8 cellular contexts compared by ENCODE assay signal in the genomic region with DNA sequence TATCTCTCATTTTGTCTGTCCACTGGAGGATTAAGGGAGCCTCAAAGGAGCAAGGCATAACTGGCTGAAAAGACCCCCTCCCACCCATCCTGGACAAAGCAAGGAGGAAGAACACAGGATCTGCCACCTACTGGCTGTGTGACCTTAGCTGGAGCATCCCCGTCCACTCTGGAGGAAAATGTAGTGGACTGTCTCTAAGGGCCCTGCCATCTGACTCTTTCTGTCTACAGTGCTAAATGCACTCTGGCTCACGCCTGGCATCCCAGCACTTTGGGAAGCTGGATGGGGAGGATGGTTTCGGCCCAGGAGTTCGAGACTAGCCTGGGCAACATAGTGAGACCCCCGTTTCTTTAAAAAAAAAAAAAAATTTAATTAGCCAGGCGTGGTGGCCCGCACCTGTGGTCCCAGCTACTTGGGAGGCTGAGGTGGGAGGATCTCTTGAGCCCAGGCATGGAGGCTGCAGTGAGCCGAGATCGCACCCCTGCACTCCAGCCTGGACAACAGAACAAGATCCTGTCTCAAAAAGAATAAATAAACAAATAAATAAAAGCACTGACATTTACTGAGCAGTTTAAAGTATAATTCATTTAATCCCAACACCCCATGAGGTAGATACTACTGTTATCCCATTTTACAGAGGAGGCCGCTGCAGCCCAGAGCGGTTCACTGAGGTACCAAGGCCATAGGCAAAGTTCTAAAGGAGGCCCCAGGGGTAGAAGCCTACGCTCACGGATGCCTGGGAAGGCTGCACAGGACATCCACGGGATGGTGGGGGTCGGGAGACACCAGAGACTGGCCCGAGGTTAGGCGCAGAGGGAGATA. TPM values are rescaled to one million over a fixed set of nuclear protein-coding genes. Genes with fewer than 3 reads are reported as not detected.
A peak's percentile ranks its signal among the peaks of the same experiment; 100 is the strongest.
DNase-seq lines count a peak whose midpoint lies in the region; ATAC-seq, FAIRE-seq and TF ChIP-seq lines count a peak whose summit lies in the region.

No MANE protein-coding gene starts in this region.

- H3K4me2 ChIP-seq in PC-9, result peak overlapping the region; percentile 99
- peak overlapping the region; percentile 70 for H3K4me2 ChIP-seq in endothelial cell of umbilical vein (ENCODE audit: insufficient read depth, low read length)
- peak overlapping the region; percentile 91 for H3K4me2 ChIP-seq in neural cell (ENCODE audit: low read length)

- no peak overlapping the region for H3K27ac ChIP-seq in PC-9
- H3K27ac ChIP-seq in endothelial cell of umbilical vein (ENCODE audit: insufficient read depth, low read depth, low read length), result peak overlapping the region; percentile 87
- H3K27ac ChIP-seq in neural cell (ENCODE audit: low read length), result peak overlapping the region; percentile 18

- POLR2A ChIA-PET in PC-9 (lab: Charles Lee; ENCODE audit: unreplicated experiment) (interaction anchor here (0.6 kb wide), 1 partner anchor 56 kb away, joined by 3 read pairs; no protein-coding TSS in a partner anchor), endothelial cell of umbilical vein (lab: Charles Lee) (no interaction called here)

- intact Hi-C loops in PC-9 (cut with micrococcal nuclease; ENCODE audit: unreplicated experiment) (no loop called here), endothelial cell of umbilical vein (cut with micrococcal nuclease) (loop anchor here (1.0 to 2.0 kb wide), 5 partner anchors 7 to 76 kb away; no protein-coding TSS in a partner anchor)

- no peaks in the 10 kb centered on the region for H3F3A ChIP-seq in PC-9 (ENCODE audit: insufficient read depth, low read depth)
- H3F3A ChIP-seq in neural cell (ENCODE audit: insufficient read depth, low read length, poor library complexity, severe bottlenecking), result no peaks in the 10 kb centered on the region

- H3K4me1 ChIP-seq in PC-9 (replicated peaks; ENCODE audit: insufficient read depth) (peaks cover 17% of the 10 kb centered on the region), endothelial cell of umbilical vein (ENCODE audit: control insufficient read depth, extremely low read depth, insufficient read depth, low read length) (peaks cover 18% of the 10 kb centered on the region)

- BruUV-seq in PC-9 (replicated peaks; lab: Mats Ljungman, UMichigan) (no TSS peak), endothelial cell of umbilical vein (replicated peaks; lab: Mats Ljungman, UMichigan) (TSS peak; percentile 21)

- H2AFZ ChIP-seq in PC-9, result peak overlapping the region; percentile 97
- H2AFZ ChIP-seq in endothelial cell of umbilical vein (ENCODE audit: low read depth, low read length), result peak overlapping the region; percentile 57
- H2AFZ ChIP-seq in neural cell (ENCODE audit: low read depth, low read length), result peak overlapping the region; percentile 73

- H3K27me3 ChIP-seq in PC-9 (ENCODE audit: insufficient read depth, low read depth) (no peaks in the 10 kb centered on the region), endothelial cell of umbilical vein (ENCODE audit: control insufficient read depth in 2 of 2, insufficient read depth in 2 of 2, low read length in 2 of 2) (no peaks in the 10 kb centered on the region), neural cell (ENCODE audit: insufficient read depth, low read depth, low read length) (no peaks in the 10 kb centered on the region)

- DNase-seq in PC-9 (no peak), endothelial cell of umbilical vein (ENCODE audit: low read depth, low spot score) (no peak), DMS79 treated with DMSO at 0.1 percent for 48 hours (lab: John Stamatoyannopoulos, UW) (no peak), cerebellar nuclear complex (lab: John Stamatoyannopoulos, UW) (no peak), HuH-7 (ENCODE audit: low spot score) (no peak)
- no peak for DNase-seq in stimulated activated CD4-positive, alpha-beta T cell treated with anti-CD3 and anti-CD28 coated beads, Interleukin-1b, Interleukin-23, amount 100 ng/mL, for 48 hours

- TF ChIP-seq POLR2A in endothelial cell of umbilical vein (IDR thresholded peaks at IDR 0.05; ENCODE audit: low read depth, low read length), result no peak

- TF ChIP-seq CTCF in PC-9 (conservative IDR thresholded peaks at IDR 0.05) (no peak), endothelial cell of umbilical vein (IDR thresholded peaks at IDR 0.05; ENCODE audit: extremely low read depth in 1 of 2, insufficient read depth in 1 of 2, low read depth in 1 of 2, low read length in 2 of 2) (no peak), neural cell (IDR thresholded peaks at IDR 0.05; ENCODE audit: poor library complexity, severe bottlenecking) (no peak)

- peak; percentile 24 for FAIRE-seq in endothelial cell of umbilical vein (lab: Jason Lieb, UNC)

- ATAC-seq in GM21528 (IDR thresholded peaks at IDR 0.05; ENCODE audit: low FRiP score, unreplicated experiment), result peak; percentile 15

- H3K9ac ChIP-seq in endothelial cell of umbilical vein (replicated peaks; ENCODE audit: extremely low read depth, insufficient read depth, low read length) (peak overlapping the region; percentile 60), neural cell (ENCODE audit: low read length) (peak overlapping the region; percentile 73)

- H4K20me1 ChIP-seq in PC-9 (ENCODE audit: insufficient read depth), result no peaks in the 10 kb centered on the region
- no peaks in the 10 kb centered on the region for H4K20me1 ChIP-seq in endothelial cell of umbilical vein (replicated peaks; ENCODE audit: control insufficient read depth, extremely low read depth, insufficient read depth, low read length)
- no peaks in the 10 kb centered on the region for H4K20me1 ChIP-seq in neural cell (ENCODE audit: insufficient read depth)

- H3K79me2 ChIP-seq in PC-9 (ENCODE audit: low read depth) (0 out of 2 replicates have a peak, but pooled peaks cover 15% of the 10 kb centered on the region), endothelial cell of umbilical vein (ENCODE audit: control insufficient read depth, insufficient read depth, low read length) (peaks cover 50% of the 10 kb centered on the region), neural cell (replicated peaks; ENCODE audit: insufficient read depth, low read length) (peaks cover 6% of the 10 kb centered on the region)

- no peaks in the 10 kb centered on the region for H3K9me3 ChIP-seq in PC-9 (ENCODE audit: insufficient read depth, low read depth)
- H3K9me3 ChIP-seq in endothelial cell of umbilical vein (replicated peaks; ENCODE audit: control insufficient read depth, insufficient read depth, low read length), result no peaks in the 10 kb centered on the region
- no peaks in the 10 kb centered on the region for H3K9me3 ChIP-seq in neural cell (ENCODE audit: low read length)

- H3K4me3 ChIP-seq in PC-9 (peak overlapping the region; percentile 84), endothelial cell of umbilical vein (replicated peaks in 1 of 3; ENCODE audit: insufficient read depth in 1 of 3, low read depth in 1 of 3, low read length in 3 of 3) (peak overlapping the region; percentile 56 to 84 (median 63)), neural cell (ENCODE audit: low read length) (peak overlapping the region; percentile 97)

- H3K9me2 ChIP-seq in PC-9 (ENCODE audit: insufficient read depth) (no peaks in the 10 kb centered on the region), neural cell (ENCODE audit: insufficient read depth, low read length) (no peaks in the 10 kb centered on the region)

- dilution Hi-C loops in endothelial cell of umbilical vein (cut with MboI; ENCODE audit: extremely low pct_ligation_motif_present, low sequenced_read_pairs), result no loop called here

- H3K36me3 ChIP-seq in PC-9 (ENCODE audit: low read depth), result no peaks in the 10 kb centered on the region
- no peaks in the 10 kb centered on the region for H3K36me3 ChIP-seq in endothelial cell of umbilical vein (ENCODE audit: control insufficient read depth in 2 of 2, extremely low read depth in 1 of 2, insufficient read depth in 2 of 2, low read length in 2 of 2)
- H3K36me3 ChIP-seq in neural cell (ENCODE audit: insufficient read depth, low read length), result no peaks in the 10 kb centered on the region

- TF ChIP-seq EP300 in neural cell (conservative IDR thresholded peaks at IDR 0.05; ENCODE audit: poor library complexity, severe bottlenecking), result no peak

- no peaks in the 10 kb centered on the region for H3K9me1 ChIP-seq in endothelial cell of umbilical vein (replicated peaks; ENCODE audit: control insufficient read depth, extremely low read depth, insufficient read depth, low read length)

- TF ChIP-seq RAD21 in neural cell (conservative IDR thresholded peaks at IDR 0.05), result no peak

- CTCF ChIA-PET in PC-9 (lab: Charles Lee) (interaction anchor here (0.6 kb wide), 1 partner anchor 70 kb away, joined by 3 read pairs; no protein-coding TSS in a partner anchor), endothelial cell of umbilical vein (lab: Charles Lee) (interaction anchor here (1.1 to 2.4 kb wide), 6 partner anchors 17 to 42 kb away, joined by 3 to 14 read pairs (median 6); no protein-coding TSS in a partner anchor)

RNA-seq across cellular contexts. Expression of gene TBC1D2B, which starts 1.1 kb away (rescaled TPM):
- 27.7 and 28.3 TPM in 2 replicates for total RNA-seq in PC-9 (2021)
- 45.4 and 46.1 TPM in 2 replicates for total RNA-seq in endothelial cell of umbilical vein
- 30.1 and 30.8 TPM in 2 replicates for polyA plus RNA-seq in endothelial cell of umbilical vein
- polyA plus RNA-seq in endothelial cell of umbilical vein (2011; cell fraction: cytosol; rRNA removed), result 22.8 and 24.3 TPM in 2 replicates
- polyA plus RNA-seq in endothelial cell of umbilical vein (2011; cell fraction: nucleus; rRNA removed), result 96.5 and 114 TPM in 2 replicates
- 25.8 and 28.4 TPM in 2 replicates for polyA plus RNA-seq in endothelial cell of umbilical vein (2012)
- polyA minus RNA-seq in endothelial cell of umbilical vein, result 55.3 and 60.7 TPM in 2 replicates
- polyA minus RNA-seq in endothelial cell of umbilical vein (2011; cell fraction: cytosol; rRNA and poly(A)+ RNA removed), result 10.5 TPM
- 61.2 and 71.6 TPM in 2 replicates for polyA minus RNA-seq in endothelial cell of umbilical vein (2011; cell fraction: nucleus; rRNA and poly(A)+ RNA removed)
- 8.8 and 9.4 TPM in 2 replicates for polyA plus RNA-seq in neural cell
- polyA minus RNA-seq in neural cell, result 17.8 and 20.8 TPM in 2 replicates

RNA-seq across cellular contexts. Expression of gene SH2D7, which starts 15.9 kb away (rescaled TPM):
- total RNA-seq in PC-9 (2021) (not detected in 2 replicates), endothelial cell of umbilical vein (not detected in 2 replicates)
- polyA plus RNA-seq in endothelial cell of umbilical vein (not detected in 2 replicates), neural cell (not detected in 2 replicates)
- polyA plus RNA-seq in endothelial cell of umbilical vein (2011; cell fraction: cytosol; rRNA removed), result not detected in 2 replicates
- not detected in 2 replicates for polyA plus RNA-seq in endothelial cell of umbilical vein (2011; cell fraction: nucleus; rRNA removed)
- polyA plus RNA-seq in endothelial cell of umbilical vein (2012), result 0.08 TPM in 1 of 2 replicates, not detected in the other
- polyA minus RNA-seq in endothelial cell of umbilical vein (not detected in 2 replicates), neural cell (not detected in 2 replicates)
- polyA minus RNA-seq in endothelial cell of umbilical vein (2011; cell fraction: cytosol; rRNA and poly(A)+ RNA removed), result not detected
- not detected in 2 replicates for polyA minus RNA-seq in endothelial cell of umbilical vein (2011; cell fraction: nucleus; rRNA and poly(A)+ RNA removed)

RNA-seq across cellular contexts. Expression of gene CIB2, which starts 54.8 kb away (rescaled TPM):
- total RNA-seq in PC-9 (2021) (5.6 and 5.8 TPM in 2 replicates), endothelial cell of umbilical vein (2.5 and 4.0 TPM in 2 replicates)
- polyA plus RNA-seq in endothelial cell of umbilical vein (6.4 and 7.7 TPM in 2 replicates), neural cell (22.6 and 32.4 TPM in 2 replicates)
- polyA plus RNA-seq in endothelial cell of umbilical vein (2011; cell fraction: cytosol; rRNA removed), result 6.3 and 6.7 TPM in 2 replicates
- polyA plus RNA-seq in endothelial cell of umbilical vein (2011; cell fraction: nucleus; rRNA removed), result 1.7 and 2.1 TPM in 2 replicates
- polyA plus RNA-seq in endothelial cell of umbilical vein (2012), result 4.2 and 5.6 TPM in 2 replicates
- polyA minus RNA-seq in endothelial cell of umbilical vein (5.5 and 15.6 TPM in 2 replicates), neural cell (18.9 and 21.2 TPM in 2 replicates)
- not detected for polyA minus RNA-seq in endothelial cell of umbilical vein (2011; cell fraction: cytosol; rRNA and poly(A)+ RNA removed)
- 1.1 and 1.6 TPM in 2 replicates for polyA minus RNA-seq in endothelial cell of umbilical vein (2011; cell fraction: nucleus; rRNA and poly(A)+ RNA removed)
